In the genomic region with DNA sequence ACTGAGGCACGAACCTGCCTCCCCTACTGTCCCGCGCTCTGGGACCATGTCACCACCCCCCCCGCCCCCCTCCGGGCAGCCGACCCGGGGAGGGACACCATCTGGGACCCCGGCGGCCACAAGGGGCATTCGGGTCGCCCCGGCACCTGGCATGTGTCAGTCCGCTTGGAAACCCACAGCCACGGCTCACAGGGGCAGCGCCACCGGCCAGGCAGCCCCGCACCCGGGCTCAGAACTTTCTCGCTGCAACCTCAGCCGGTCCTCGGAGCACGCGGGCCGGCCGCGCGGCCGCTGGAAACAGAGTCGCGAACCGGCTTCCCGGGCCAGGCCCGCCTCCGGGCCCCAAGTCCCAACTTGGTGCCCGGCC, we compare ENCODE assay signal across 8 cellular contexts.
DNase-seq lines count a peak whose midpoint lies in the region; TF ChIP-seq lines count a peak whose summit lies in the region.

No MANE protein-coding gene starts in this region.

- H3K4me3 Mint-ChIP-seq in chondrocyte (ENCODE audit: unreplicated experiment), result peak overlapping the region; percentile 77

- 0 to 1% methylated on average over 25 to 27 of the region's 35 CpGs for WGBS in mesodermal cell (ENCODE audit: insufficient coverage in 2 of 2), 2 experiments

- peak overlapping the region; percentile 90 for H3K27ac Mint-ChIP-seq in chondrocyte (ENCODE audit: unreplicated experiment)

- DNase-seq in GM13976 (ENCODE audit: low spot score) (peak; percentile 33), LNCaP clone FGC (ENCODE audit: low read depth) (no peak), chondrocyte (ENCODE audit: low spot score) (no peak), vagina (ENCODE audit: extremely low spot score in 2 of 2) (no peak), NCI-H187 treated with DMSO at 0.1 percent for 48 hours (lab: John Stamatoyannopoulos, UW) (no peak), amniotic stem cell (lab: John Stamatoyannopoulos, UW) (no peak), NOMO-1 treated with dmso at 0.1 percent for 144 hours (lab: John Stamatoyannopoulos, UW; ENCODE audit: unreplicated experiment) (no peak)

- no peaks in the 10 kb centered on the region for H3K36me3 Mint-ChIP-seq in chondrocyte (ENCODE audit: low read depth)

- no peaks in the 10 kb centered on the region for H3K27me3 Mint-ChIP-seq in chondrocyte (ENCODE audit: low read depth)

- H3K9me3 ChIP-seq in mesodermal cell (ENCODE audit: control insufficient read depth, low read length) (no peaks in the 10 kb centered on the region), vagina (no peaks in the 10 kb centered on the region)

- H3K9me3 Mint-ChIP-seq in chondrocyte (ENCODE audit: low read depth), result no peaks in the 10 kb centered on the region

- H3K27ac ChIP-seq in mesodermal cell (ENCODE audit: low read depth, low read length, severe bottlenecking), result no peak overlapping the region
- peak overlapping the region; percentile 95 for H3K27ac ChIP-seq in vagina

- H3K4me1 ChIP-seq in mesodermal cell (ENCODE audit: control insufficient read depth, insufficient read depth, low read length, poor library complexity, severe bottlenecking) (peaks cover 12% of the 10 kb centered on the region), vagina (peaks cover 50% of the 10 kb centered on the region)

- H3K36me3 ChIP-seq in mesodermal cell (ENCODE audit: control insufficient read depth, insufficient read depth, low read length) (no peaks in the 10 kb centered on the region), vagina (no peaks in the 10 kb centered on the region)

- in situ Hi-C loops in GM13976 (cut with MboI; ENCODE audit: low sequenced_read_pairs, unreplicated experiment), result no loop called here

- no peak for TF ChIP-seq CTCF in GM13976 (IDR thresholded peaks at IDR 0.05; ENCODE audit: borderline replicate concordance, control extremely low read depth, extremely low read depth, insufficient read depth, missing control alignments)
- TF ChIP-seq CTCF in LNCaP clone FGC (IDR thresholded peaks at IDR 0.05; ENCODE audit: control insufficient read depth, extremely low read depth, insufficient read depth), result no peak
- TF ChIP-seq CTCF in chondrocyte (IDR thresholded peaks at IDR 0.05), result no peak
- TF ChIP-seq CTCF in vagina (IDR thresholded peaks at IDR 0.05), result no peak

- H3K4me1 Mint-ChIP-seq in chondrocyte (ENCODE audit: low read depth), result peaks cover 42% of the 10 kb centered on the region

- H3K27me3 ChIP-seq in vagina, result no peaks in the 10 kb centered on the region

- H3K4me3 ChIP-seq in LNCaP clone FGC (ENCODE audit: low read depth, low read length), result peak overlapping the region; percentile 73
- peak overlapping the region; percentile 50 for H3K4me3 ChIP-seq in mesodermal cell (ENCODE audit: extremely low read depth, insufficient read depth, low read length, poor library complexity, severe bottlenecking)
- peak overlapping the region; percentile 66 to 80 for H3K4me3 ChIP-seq in vagina

- intact Hi-C loops in vagina (cut with DNase I), result no loop called here

- TF ChIP-seq POLR2A in vagina (IDR thresholded peaks at IDR 0.05), result no peak
